ENCODE assay signal across 16 cellular contexts in genomic region chr6:167552961-167553360, GRCh38.
A peak's percentile ranks its signal among the peaks of the same experiment; 100 is the strongest.
DNase-seq lines count a peak whose midpoint lies in the region; ATAC-seq, FAIRE-seq and TF ChIP-seq lines count a peak whose summit lies in the region.
"Had no signal": no experiment of that assay in that cellular context is flagged by ENCODE, and none has a peak within 500 bp of the region (broad histone marks: within the 10 kb centered on the region; RNA-seq: fewer than 3 reads in every experiment).

No MANE protein-coding gene starts in this region.

- BruUV-seq in HepG2 (replicated peaks; lab: Mats Ljungman, UMichigan), result no TSS peak

- peaks cover 8% of the 10 kb centered on the region for H3K27me3 Mint-ChIP-seq in nephron (ENCODE audit: low read depth)
- H3K27me3 Mint-ChIP-seq in progenitor cell of endocrine pancreas, result peaks cover 3% of the 10 kb centered on the region
- no peaks in the 10 kb centered on the region for H3K27me3 Mint-ChIP-seq in activated naive CD4-positive, alpha-beta T cell treated with anti-CD3 and anti-CD28 coated beads for 36 hours (ENCODE audit: low read depth)
- H3K27me3 Mint-ChIP-seq: IgD-negative memory B cell had no signal

- peak overlapping the region in 1 of 3 experiments; percentile 45 for H3K4me3 Mint-ChIP-seq in nephron
- no peak overlapping the region for H3K4me3 Mint-ChIP-seq in progenitor cell of endocrine pancreas (ENCODE audit: low read depth)
- H3K4me3 Mint-ChIP-seq in activated naive CD4-positive, alpha-beta T cell treated with anti-CD3 and anti-CD28 coated beads for 36 hours, result no peak overlapping the region
- H3K4me3 Mint-ChIP-seq: CD8-positive, alpha-beta memory T cell; IgD-negative memory B cell had no signal

- H3K27ac ChIP-seq in HepG2 (ENCODE audit: extremely low read length, insufficient read depth, low read length) (no peak overlapping the region), right lobe of liver (no peak overlapping the region)
- H3K27ac ChIP-seq: 22Rv1, BLaER1 had no signal

- no peak for TF ChIP-seq RAD21 in HepG2 (CRISPR knock-in tag; IDR thresholded peaks at IDR 0.05)

- H3K9me3 ChIP-seq in HepG2 (ENCODE audit: low read length) (no peaks in the 10 kb centered on the region), right lobe of liver (no peaks in the 10 kb centered on the region)
- H3K9me3 ChIP-seq: Caco-2 had no signal

- peak overlapping the region; percentile 48 for H3K4me2 ChIP-seq in HepG2 (ENCODE audit: low read depth, low read length)
- H3K4me2 ChIP-seq: BLaER1 had no signal

- ATAC-seq in HepG2 (peak; percentile 62), right lobe of liver (no peak)

- TF ChIP-seq POLR2A in HepG2 (IDR thresholded peaks at IDR 0.05; ENCODE audit: insufficient read depth in 1 of 2, low read depth in 2 of 2, low read length in 2 of 2) (no peak), right lobe of liver (IDR thresholded peaks at IDR 0.05) (no peak)

- intact Hi-C loops in HepG2 (cut with micrococcal nuclease; ENCODE audit: unreplicated experiment), result no loop called here
- intact Hi-C loops in right lobe of liver (cut with DNase I), result no loop called here
- intact Hi-C loops in activated naive CD4-positive, alpha-beta T cell treated with anti-CD3 and anti-CD28 coated beads for 36 hours (cut with micrococcal nuclease), result no loop called here

- H3K36me3 ChIP-seq in HepG2 (replicated peaks in 1 of 2; ENCODE audit: control insufficient read depth in 1 of 2, insufficient read depth in 2 of 2, low read length in 2 of 2) (no peaks in the 10 kb centered on the region), right lobe of liver (no peaks in the 10 kb centered on the region)
- H3K36me3 ChIP-seq: BLaER1 had no signal

- peak overlapping the region; percentile 28 to 91 (median 70) for H3K27ac Mint-ChIP-seq in nephron
- peak overlapping the region; percentile 59 for H3K27ac Mint-ChIP-seq in progenitor cell of endocrine pancreas
- no peak overlapping the region for H3K27ac Mint-ChIP-seq in activated naive CD4-positive, alpha-beta T cell treated with anti-CD3 and anti-CD28 coated beads for 36 hours
- H3K27ac Mint-ChIP-seq: CD8-positive, alpha-beta memory T cell had no signal

- DNase-seq in HepG2 (ENCODE audit: low spot score), result no peak
- DNase-seq in right lobe of liver, result no peak
- DNase-seq in progenitor cell of endocrine pancreas (ENCODE audit: low spot score, unreplicated experiment), result no peak
- no peak for DNase-seq in NCI-H146 (lab: John Stamatoyannopoulos, UW)
- DNase-seq in NOMO-1 treated with dmso at 0.1 percent for 144 hours (lab: John Stamatoyannopoulos, UW; ENCODE audit: unreplicated experiment), result no peak
- DNase-seq in activated naive CD4-positive, alpha-beta T cell treated with anti-CD3 and anti-CD28 coated beads for 36 hours, result no peak
- DNase-seq: Caco-2; CD8-positive, alpha-beta memory T cell; DND-41; GDM1 had no signal

- H3K4me1 Mint-ChIP-seq in nephron, result peaks cover 52% of the 10 kb centered on the region
- H3K4me1 Mint-ChIP-seq in progenitor cell of endocrine pancreas (ENCODE audit: low read depth), result no peaks in the 10 kb centered on the region
- H3K4me1 Mint-ChIP-seq in activated naive CD4-positive, alpha-beta T cell treated with anti-CD3 and anti-CD28 coated beads for 36 hours (ENCODE audit: low read depth), result no peaks in the 10 kb centered on the region
- H3K4me1 Mint-ChIP-seq: CD8-positive, alpha-beta memory T cell; IgD-negative memory B cell had no signal

- 21% methylated on average over 8 of the region's 8 CpGs for WGBS in HepG2 (ENCODE audit: low lambda C conversion rate)
- 76% methylated on average over 6 of the region's 8 CpGs for WGBS in right lobe of liver (ENCODE audit: insufficient coverage, low coverage, low lambda C conversion rate, missing lambda C conversion rate)

- no peak for TF ChIP-seq EP300 in HepG2 (IDR thresholded peaks at IDR 0.05; ENCODE audit: low read depth in 2 of 2, low read length in 2 of 2)
- no peak for TF ChIP-seq EP300 in HepG2 (CRISPR knock-in tag; IDR thresholded peaks at IDR 0.05; ENCODE audit: borderline replicate concordance)

- no peak for FAIRE-seq in HepG2 (lab: Jason Lieb, UNC)
- FAIRE-seq: GM12892, H54 had no signal

- TF ChIP-seq CTCF in HepG2 (CRISPR knock-in tag; IDR thresholded peaks at IDR 0.05) (no peak), right lobe of liver (IDR thresholded peaks at IDR 0.05) (no peak), nephron (IDR thresholded peaks at IDR 0.05; ENCODE audit: unreplicated experiment in 3 of 3) (no peak), progenitor cell of endocrine pancreas (IDR thresholded peaks at IDR 0.05; ENCODE audit: unreplicated experiment) (no peak)

- H3K4me1 ChIP-seq in HepG2 (ENCODE audit: insufficient read depth, low read length), result peaks cover 62% of the 10 kb centered on the region
- H3K4me1 ChIP-seq in right lobe of liver, result no peaks in the 10 kb centered on the region

- H3K9ac ChIP-seq in HepG2 (ENCODE audit: insufficient read depth, low read depth, low read length), result no peak overlapping the region; the same call in 1 of the 2 replicates
- H3K9ac ChIP-seq: BLaER1 had no signal

- H3K27me3 ChIP-seq in HepG2 (ENCODE audit: control insufficient read depth in 1 of 2, insufficient read depth in 2 of 2, low read length in 2 of 2) (peaks cover 5 to 13% of the 10 kb centered on the region in 2 experiments; a peak in 3 of 5 replicates), right lobe of liver (no peaks in the 10 kb centered on the region)
- H3K27me3 ChIP-seq: BLaER1 had no signal

- CTCF ChIA-PET in HepG2 (lab: Yijun Ruan, JAX; ENCODE audit: low intra/inter-chr PET ratio, low total read pairs), result no interaction called here
- CTCF ChIA-PET in activated naive CD4-positive, alpha-beta T cell treated with anti-CD3 and anti-CD28 coated beads for 36 hours (lab: Charles Lee), result no interaction called here

- in situ Hi-C loops in HepG2 (cut with HindIII; ENCODE audit: extremely low pct_ligation_motif_present, low pct_unique_long_range_greater_than_20kb), result no loop called here

- H3K36me3 Mint-ChIP-seq in nephron (ENCODE audit: low read depth), result peaks cover 9% of the 10 kb centered on the region
- no peaks in the 10 kb centered on the region for H3K36me3 Mint-ChIP-seq in progenitor cell of endocrine pancreas (ENCODE audit: insufficient read depth)
- H3K36me3 Mint-ChIP-seq in activated naive CD4-positive, alpha-beta T cell treated with anti-CD3 and anti-CD28 coated beads for 36 hours (ENCODE audit: low read depth), result no peaks in the 10 kb centered on the region
- H3K36me3 Mint-ChIP-seq: CD8-positive, alpha-beta memory T cell; IgD-negative memory B cell had no signal

- H3K79me2 ChIP-seq in HepG2 (ENCODE audit: insufficient read depth, low read length), result no peaks in the 10 kb centered on the region

- H3K9me3 Mint-ChIP-seq in nephron, result peaks cover 17% of the 10 kb centered on the region
- H3K9me3 Mint-ChIP-seq in progenitor cell of endocrine pancreas (ENCODE audit: low read depth), result peaks cover 10% of the 10 kb centered on the region
- H3K9me3 Mint-ChIP-seq in activated naive CD4-positive, alpha-beta T cell treated with anti-CD3 and anti-CD28 coated beads for 36 hours, result peaks cover 7% of the 10 kb centered on the region

- H2AFZ ChIP-seq in HepG2 (ENCODE audit: low read length), result no peak overlapping the region

- POLR2A ChIA-PET in HepG2 (lab: Yijun Ruan, JAX), result interaction anchor here (0.8 kb wide), 1 partner anchor 130 kb away, joined by 3 read pairs; no protein-coding TSS in a partner anchor

- H3K4me3 ChIP-seq in HepG2 (replicated peaks in 1 of 3; ENCODE audit: insufficient read depth in 1 of 3, low read depth in 2 of 3, low read length in 3 of 3) (no peak overlapping the region; a peak in 1 of 6 replicates), right lobe of liver (no peak overlapping the region)
- H3K4me3 ChIP-seq: BLaER1 had no signal

- H4K20me1 ChIP-seq in HepG2 (ENCODE audit: insufficient read depth, low read length), result no peaks in the 10 kb centered on the region
- H4K20me1 ChIP-seq: BLaER1 had no signal

TF ChIP-seq in HepG2, 621 proteins besides CTCF, POLR2A, EP300 and RAD21 (continues in another document):
- TF ChIP-seq REPIN1 (CRISPR knock-in tag; IDR thresholded peaks at IDR 0.05; ENCODE audit: borderline replicate concordance, low read depth), result no peak
- peak; percentile 32; the same call in 1 of the 2 replicates for TF ChIP-seq SALL1 (CRISPR knock-in tag; IDR thresholded peaks at IDR 0.05)
- TF ChIP-seq NR2F1 (CRISPR knock-in tag; IDR thresholded peaks at IDR 0.05), result peak in 1 of 2 experiments; percentile 35; a peak in 1 of 4 replicates
- no peak for TF ChIP-seq MATR3 (CRISPR knock-in tag; IDR thresholded peaks at IDR 0.05)
- peak; percentile 24; the same call in 1 of the 2 replicates for TF ChIP-seq HDAC2 (CRISPR knock-in tag; IDR thresholded peaks at IDR 0.05)
- no peak for TF ChIP-seq ZC3H13 (CRISPR knock-in tag; IDR thresholded peaks at IDR 0.05)
- TF ChIP-seq ZFP62 (CRISPR knock-in tag; IDR thresholded peaks at IDR 0.05), result no peak
- no peak for TF ChIP-seq ATF6 (CRISPR knock-in tag; conservative IDR thresholded peaks at IDR 0.05)
- no peak for TF ChIP-seq SETDB1 (CRISPR knock-in tag; IDR thresholded peaks at IDR 0.05; ENCODE audit: borderline replicate concordance)
- no peak for TF ChIP-seq REXO4 (CRISPR knock-in tag; IDR thresholded peaks at IDR 0.05; ENCODE audit: borderline replicate concordance)
- no peak for TF ChIP-seq SRY (CRISPR knock-in tag; IDR thresholded peaks at IDR 0.05)
- no peak for TF ChIP-seq WIZ (CRISPR knock-in tag; IDR thresholded peaks at IDR 0.05)
